18 cellular contexts compared by ENCODE assay signal in the genomic region with DNA sequence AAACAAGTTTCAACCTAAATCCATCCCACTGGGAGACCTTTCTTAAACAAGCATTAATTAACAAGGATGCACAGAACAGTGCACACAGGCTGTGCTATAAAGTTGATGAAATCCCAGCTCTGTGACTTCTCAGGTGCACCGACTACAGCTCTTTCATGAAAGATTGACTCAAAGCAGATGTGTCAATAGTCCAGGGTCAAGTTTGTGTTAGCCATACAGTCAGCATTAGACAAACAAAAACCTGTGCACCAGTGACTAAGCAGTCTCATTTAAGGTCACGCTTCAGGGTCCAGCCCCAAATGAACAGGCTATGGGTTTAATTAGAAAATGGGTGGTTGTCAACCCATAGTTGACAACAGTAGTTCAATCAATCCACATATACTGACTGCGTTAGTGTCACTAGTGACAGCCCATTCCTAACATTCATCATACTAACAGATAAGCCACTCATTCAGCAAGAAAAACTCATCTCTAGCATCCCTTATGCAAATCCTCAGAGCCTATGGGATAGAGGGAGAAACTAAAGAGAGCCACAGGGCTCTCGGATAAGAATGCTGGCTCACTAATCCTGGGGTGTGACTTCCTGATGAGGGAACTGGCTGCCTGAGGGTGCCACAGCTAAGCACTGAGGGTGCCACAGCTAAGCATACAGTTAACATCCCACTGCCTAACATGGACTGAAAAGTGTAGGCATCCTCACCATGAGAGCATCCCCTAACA.
DNase-seq lines count a peak whose midpoint lies in the region; ATAC-seq and TF ChIP-seq lines count a peak whose summit lies in the region.
"Had no signal": no experiment of that assay in that cellular context is flagged by ENCODE, and none has a peak within 500 bp of the region (broad histone marks: within the 10 kb centered on the region; RNA-seq: fewer than 3 reads in every experiment).

No MANE protein-coding gene starts in this region.

- TF ChIP-seq POLR2A in right lobe of liver (IDR thresholded peaks at IDR 0.05) = no peak

- no peak overlapping the region for H3K27ac Mint-ChIP-seq in Calu3 (ENCODE audit: unreplicated experiment)
- H3K27ac Mint-ChIP-seq: activated T-helper 17 cell treated with anti-CD3 and anti-CD28 coated beads, Interleukin-2, amount 50 U/mL, for 72 hours; GM23338; T-helper 1 cell treated with Interleukin-12 subunit alpha and Interleukin-12 subunit beta and Interleukin-4 antibody, amounts not matched to agents 30 μg/mL and 1 μg/mL, for 36 hours had no signal

- no peak overlapping the region for H3K4me3 Mint-ChIP-seq in Calu3 (ENCODE audit: low read depth, unreplicated experiment)
- H3K4me3 Mint-ChIP-seq: activated T-helper 17 cell treated with anti-CD3 and anti-CD28 coated beads, Interleukin-2, amount 50 U/mL, for 72 hours; central memory CD8-positive, alpha-beta T cell; GM23338; T-helper 1 cell treated with Interleukin-12 subunit alpha and Interleukin-12 subunit beta and Interleukin-4 antibody, amounts not matched to agents 30 μg/mL and 1 μg/mL, for 36 hours had no signal

- H3K36me3 Mint-ChIP-seq in Calu3 (ENCODE audit: insufficient read depth, unreplicated experiment) = no peaks in the 10 kb centered on the region

- no peaks in the 10 kb centered on the region for H3K36me3 ChIP-seq in right lobe of liver

- no peaks in the 10 kb centered on the region for H3K4me1 Mint-ChIP-seq in Calu3 (ENCODE audit: low read depth, unreplicated experiment)
- H3K4me1 Mint-ChIP-seq: activated T-helper 17 cell treated with anti-CD3 and anti-CD28 coated beads, Interleukin-2, amount 50 U/mL, for 72 hours; central memory CD8-positive, alpha-beta T cell; GM23338 had no signal

- H3K4me1 ChIP-seq in right lobe of liver = peaks cover 0 to 14% (median 4%) of the 10 kb centered on the region in 4 donors
- H3K4me1 ChIP-seq: testis had no signal

- H3K27me3 Mint-ChIP-seq in Calu3 (ENCODE audit: unreplicated experiment) = no peaks in the 10 kb centered on the region
- H3K27me3 Mint-ChIP-seq: activated T-helper 17 cell treated with anti-CD3 and anti-CD28 coated beads, Interleukin-2, amount 50 U/mL, for 72 hours; central memory CD8-positive, alpha-beta T cell had no signal

- BruUV-seq in Calu3 (replicated peaks; lab: Mats Ljungman, UMichigan) = no TSS peak

- DNase-seq in EL (peak; percentile 8), NCI-H748 treated with DMSO at 0.1 percent for 48 hours (lab: John Stamatoyannopoulos, UW) (peak; percentile 75), choroid plexus epithelial cell (ENCODE audit: low read depth) (peak; percentile 19), right lobe of liver (peak in 1 of 3 donors; percentile 43), Calu3 (no peak), GM19240 (ENCODE audit: insufficient read length, low spot score) (no peak)
- DNase-seq: hypothalamus, KG1, left ventricle myocardium superior, NCI-H1105 treated with DMSO at 0.1 percent for 48 hours, testis had no signal

- WGBS in right lobe of liver (ENCODE audit: insufficient coverage, low coverage, low lambda C conversion rate, missing lambda C conversion rate) = 48% methylated on average over 3 of the region's 4 CpGs

- CTCF ChIA-PET in Calu3 (lab: Charles Lee) = no interaction called here

- no peak for TF ChIP-seq CTCF in choroid plexus epithelial cell (conservative IDR thresholded peaks at IDR 0.05; ENCODE audit: low read depth, low read length)
- no peak for TF ChIP-seq CTCF in right lobe of liver (IDR thresholded peaks at IDR 0.05)
- TF ChIP-seq CTCF in Calu3 (IDR thresholded peaks at IDR 0.05; ENCODE audit: unreplicated experiment) = no peak

- no peaks in the 10 kb centered on the region for H3K9me3 ChIP-seq in right lobe of liver
- H3K9me3 ChIP-seq: testis had no signal

- intact Hi-C loops in right lobe of liver (cut with DNase I) = no loop called here
- intact Hi-C loops in Calu3 (cut with micrococcal nuclease; ENCODE audit: unreplicated experiment) = no loop called here

- no peak overlapping the region for H3K27ac ChIP-seq in right lobe of liver
- H3K27ac ChIP-seq: testis had no signal

- H3K27me3 ChIP-seq in right lobe of liver = no peaks in the 10 kb centered on the region
- H3K27me3 ChIP-seq: testis had no signal

- H3K4me3 ChIP-seq in choroid plexus epithelial cell (ENCODE audit: low read depth, low read length) (no peak overlapping the region), right lobe of liver (no peak overlapping the region)
- H3K4me3 ChIP-seq: GM23338, testis had no signal

- ATAC-seq in right lobe of liver (peak; percentile 98 to 99 (median 98)), GM18868 (IDR thresholded peaks at IDR 0.05; ENCODE audit: unreplicated experiment) (no peak), GM21723 (IDR thresholded peaks at IDR 0.05; ENCODE audit: unreplicated experiment) (no peak)
- ATAC-seq: activated CD4-positive, CD25-positive, alpha-beta regulatory T cell treated with anti-CD3 and anti-CD28 coated beads, Interleukin-2, amount 50 U/mL, for 24 hours; activated T-helper 17 cell treated with anti-CD3 and anti-CD28 coated beads, Interleukin-2, amount 50 U/mL, for 72 hours; GM23338; left ventricle myocardium superior had no signal

- peaks cover 8% of the 10 kb centered on the region for H3K9me3 Mint-ChIP-seq in Calu3 (ENCODE audit: low read depth, unreplicated experiment)
- H3K9me3 Mint-ChIP-seq: activated T-helper 17 cell treated with anti-CD3 and anti-CD28 coated beads, Interleukin-2, amount 50 U/mL, for 72 hours; GM23338 had no signal

Comparison
In these comparisons a context has a peak if more than half of its experiments do, and no peak if none do; other contexts are left out.
1. DNase-seq: peak in EL (single experiment), NCI-H748 treated with DMSO at 0.1 percent for 48 hours (single experiment) and choroid plexus epithelial cell (single experiment); none in Calu3 (single experiment) and GM19240 (single experiment).
2. ATAC-seq: peak in right lobe of liver (4 of 4); none in GM18868 (single experiment) and GM21723 (single experiment).